8 cellular contexts compared by ENCODE assay signal in genomic region chr7:45000096-45001032, GRCh38. TPM values are rescaled to one million over a fixed set of nuclear protein-coding genes. Genes with fewer than 3 reads are reported as not detected.
DNase-seq lines count a peak whose midpoint lies in the region; ATAC-seq, FAIRE-seq and TF ChIP-seq lines count a peak whose summit lies in the region.

Gene CCM2 (plus strand): TSS chr7:45000201. CDS start chr7:45000334, 133 bp downstream.

- H2AFZ ChIP-seq in astrocyte (ENCODE audit: low read depth, low read length): peak within 1 kb of the TSS; percentile 75
- peak within 1 kb of the TSS; percentile 93 for H2AFZ ChIP-seq in hepatocyte

- H3K27me3 ChIP-seq in astrocyte (ENCODE audit: insufficient read depth, low read length) (no peaks in the 10 kb centered on the region), hepatocyte (no peaks in the 10 kb centered on the region)

- H3K79me2 ChIP-seq in astrocyte (ENCODE audit: insufficient read depth, low read length): peaks cover 51% of the 10 kb centered on the region
- H3K79me2 ChIP-seq in hepatocyte: peaks cover 50% of the 10 kb centered on the region

- H3K4me3 Mint-ChIP-seq in astrocyte (ENCODE audit: unreplicated experiment): peak within 1 kb of the TSS; percentile 88

- peak within 1 kb of the TSS; percentile 93 for H3K4me3 ChIP-seq in astrocyte (ENCODE audit: insufficient read depth, low read depth, low read length)
- H3K4me3 ChIP-seq in hepatocyte: peak within 1 kb of the TSS; percentile 83

- H3K4me2 ChIP-seq in astrocyte (ENCODE audit: low read length): peak within 1 kb of the TSS; percentile 95
- peak within 1 kb of the TSS; percentile 85 for H3K4me2 ChIP-seq in hepatocyte

- H3K9me2 ChIP-seq in hepatocyte (replicated peaks; ENCODE audit: insufficient read depth): no peaks in the 10 kb centered on the region

- H3K27ac Mint-ChIP-seq in astrocyte (ENCODE audit: unreplicated experiment): peak within 1 kb of the TSS; percentile 80

- no peak for ATAC-seq in GM21786 (IDR thresholded peaks at IDR 0.05; ENCODE audit: unreplicated experiment)

- H3K9ac ChIP-seq in astrocyte (ENCODE audit: low read length): peak within 1 kb of the TSS; percentile 87

- peaks cover 10% of the 10 kb centered on the region for H3K4me1 Mint-ChIP-seq in astrocyte (ENCODE audit: low read depth, unreplicated experiment)

- H4K20me1 ChIP-seq in astrocyte (ENCODE audit: insufficient read depth, low read length): peaks cover 36% of the 10 kb centered on the region
- H4K20me1 ChIP-seq in hepatocyte (ENCODE audit: insufficient read depth, poor library complexity, severe bottlenecking): no peaks in the 10 kb centered on the region

- H3K27me3 Mint-ChIP-seq in astrocyte (ENCODE audit: low read depth, unreplicated experiment): no peaks in the 10 kb centered on the region

- peaks cover 8% of the 10 kb centered on the region for H3K4me1 ChIP-seq in astrocyte (ENCODE audit: insufficient read depth, low read length)
- peaks cover 13% of the 10 kb centered on the region for H3K4me1 ChIP-seq in hepatocyte (ENCODE audit: insufficient read depth)

- FAIRE-seq in GM19239 (lab: Jason Lieb, UNC) (peak; percentile 71), astrocyte (lab: Jason Lieb, UNC) (no peak)

- no peaks in the 10 kb centered on the region for H3K9me3 Mint-ChIP-seq in astrocyte (ENCODE audit: unreplicated experiment)

- DNase-seq in GM19239 (ENCODE audit: insufficient read length, low spot score) (no peak), NAMALWA (ENCODE audit: low spot score) (peak; percentile 54), astrocyte (ENCODE audit: low read depth) (peak; percentile 36), hepatocyte (ENCODE audit: low spot score) (peak; percentile 63), retina (peak; percentile 71), DMS153 (lab: John Stamatoyannopoulos, UW) (no peak)

- H3K9me3 ChIP-seq in astrocyte (ENCODE audit: insufficient read depth, low read depth, low read length) (no peaks in the 10 kb centered on the region), hepatocyte (ENCODE audit: low read depth) (no peaks in the 10 kb centered on the region)

- 3% methylated on average over 12 of the region's 77 CpGs for WGBS in hepatocyte (ENCODE audit: low lambda C conversion rate, missing lambda C conversion rate)

- H3K27ac ChIP-seq in C4-2B (peak within 1 kb of the TSS; percentile 87), astrocyte (ENCODE audit: low read depth, low read length) (peak within 1 kb of the TSS; percentile 68), hepatocyte (peak within 1 kb of the TSS; percentile 93)

- TF ChIP-seq CTCF in C4-2B (conservative IDR thresholded peaks at IDR 0.05): no peak
- TF ChIP-seq CTCF in astrocyte (IDR thresholded peaks at IDR 0.05; ENCODE audit: insufficient read depth, low read depth, low read length): no peak
- TF ChIP-seq CTCF in hepatocyte (IDR thresholded peaks at IDR 0.05; ENCODE audit: poor library complexity): no peak

- no peaks in the 10 kb centered on the region for H3K36me3 Mint-ChIP-seq in astrocyte (ENCODE audit: low read depth, unreplicated experiment)

- H3K36me3 ChIP-seq in astrocyte (ENCODE audit: insufficient read depth, low read length) (no peaks in the 10 kb centered on the region), hepatocyte (replicated peaks; ENCODE audit: insufficient read depth, low read depth) (no peaks in the 10 kb centered on the region)

RNA-seq across cellular contexts. Expression of gene CCM2, which starts in this region (rescaled TPM):
- total RNA-seq in astrocyte (57.6 and 62.0 TPM in 2 replicates), hepatocyte (31.6 and 32.2 TPM in 2 replicates)
- polyA plus RNA-seq in hepatocyte: 53.8 and 57.1 TPM in 2 replicates

Comparison
In these comparisons a context has a peak if more than half of its experiments do, and no peak if none do; other contexts are left out.
1. DNase-seq: peak in NAMALWA (single experiment), astrocyte (single experiment), hepatocyte (single experiment) and retina (single experiment); none in GM19239 (single experiment) and DMS153 (single experiment).
2. Peak in every context shown above with its lines, with median percentiles within 50 percentile points of each other: H3K27ac ChIP-seq.